ENCODE assay signal across 16 cellular contexts in the genomic region with DNA sequence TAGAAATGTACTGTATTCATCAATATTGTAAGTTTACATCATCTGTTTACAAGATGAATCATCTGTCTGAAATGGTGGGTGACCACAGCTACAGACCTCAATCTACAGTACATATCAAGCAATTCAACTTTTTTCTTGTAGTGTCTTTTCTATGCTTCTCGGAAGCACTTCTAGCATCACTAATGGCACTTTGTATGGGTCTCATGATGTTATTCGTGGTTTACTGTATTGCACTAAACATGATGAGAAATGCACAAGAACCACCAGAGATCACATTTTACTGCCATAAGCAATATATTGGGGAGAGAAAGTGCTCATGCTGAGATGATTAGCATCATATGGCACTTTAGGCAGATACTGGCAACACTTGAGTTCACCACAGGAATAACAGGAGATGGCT. TPM values are rescaled to one million over a fixed set of nuclear protein-coding genes. Genes with fewer than 3 reads are reported as not detected.
DNase-seq lines count a peak whose midpoint lies in the region; ATAC-seq and TF ChIP-seq lines count a peak whose summit lies in the region.
"Had no signal": no experiment of that assay in that cellular context is flagged by ENCODE, and none has a peak within 500 bp of the region (broad histone marks: within the 10 kb centered on the region; RNA-seq: fewer than 3 reads in every experiment).

No MANE protein-coding gene starts in this region.

- H3K27me3 Mint-ChIP-seq in activated CD4-positive, alpha-beta T cell treated with anti-CD3 and anti-CD28 coated beads, Interleukin-2, amount 10 ng/mL, durations not matched to agents 7 days and 5 days: no peaks in the 10 kb centered on the region
- H3K27me3 Mint-ChIP-seq: activated B cell treated with CpG ODN at 0.5 μM for 24 hours had no signal

- no peak overlapping the region for H2BK120ac ChIP-seq in trophoblast cell (ENCODE audit: insufficient read depth, low read length, poor library complexity)

- H3K23ac ChIP-seq in trophoblast cell (ENCODE audit: low read length): no peak overlapping the region

- DNase-seq in DMS53 (lab: John Stamatoyannopoulos, UW) (peak; percentile 47), DMS53 treated with DMSO at 0.1 percent for 48 hours (lab: John Stamatoyannopoulos, UW; ENCODE audit: unreplicated experiment) (no peak), NCI-H2171 treated with DMSO at 0.1 percent for 48 hours (lab: John Stamatoyannopoulos, UW) (peak; percentile 72), cardiac fibroblast (ENCODE audit: low read depth in 2 of 2) (peak; percentile 17 to 74), trophoblast cell (no peak), putamen (ENCODE audit: low spot score) (no peak)
- DNase-seq in activated CD4-positive, alpha-beta T cell treated with anti-CD3 and anti-CD28 coated beads, Interleukin-2, amount 10 ng/mL, durations not matched to agents 7 days and 5 days: no peak
- DNase-seq: activated B cell treated with CpG ODN at 0.5 μM for 24 hours; activated CD8-positive, alpha-beta memory T cell treated with anti-CD3 and anti-CD28 coated beads, Interleukin-2, amount 50 U/mL, for 48 hours; heart right ventricle; NCI-H1436; NCI-H748 treated with DMSO at 0.1 percent for 48 hours; upper lobe of right lung had no signal

- H3K18ac ChIP-seq in trophoblast cell (ENCODE audit: low read length): no peak overlapping the region

- no peak overlapping the region for H3K27ac ChIP-seq in trophoblast cell (ENCODE audit: low read depth, low read length)
- H3K27ac ChIP-seq: 22Rv1, heart right ventricle, neutrophil, upper lobe of right lung had no signal

- H2AFZ ChIP-seq in trophoblast cell (ENCODE audit: insufficient read depth, low read length, poor library complexity): no peak overlapping the region

- no peak overlapping the region for H2BK12ac ChIP-seq in trophoblast cell (ENCODE audit: low read length)

- H3K79me2 ChIP-seq in trophoblast cell (ENCODE audit: control insufficient read depth, insufficient read depth, low read length, poor library complexity): peaks cover 16% of the 10 kb centered on the region

- H3K4me1 Mint-ChIP-seq in activated CD4-positive, alpha-beta T cell treated with anti-CD3 and anti-CD28 coated beads, Interleukin-2, amount 10 ng/mL, durations not matched to agents 7 days and 5 days: peaks cover 3% of the 10 kb centered on the region
- H3K4me1 Mint-ChIP-seq: activated B cell treated with CpG ODN at 0.5 μM for 24 hours had no signal

- POLR2A ChIA-PET in activated CD4-positive, alpha-beta T cell treated with anti-CD3 and anti-CD28 coated beads, Interleukin-2, amount 10 ng/mL, durations not matched to agents 7 days and 5 days (lab: Charles Lee): no interaction called here

- H3K36me3 Mint-ChIP-seq in activated CD4-positive, alpha-beta T cell treated with anti-CD3 and anti-CD28 coated beads, Interleukin-2, amount 10 ng/mL, durations not matched to agents 7 days and 5 days (ENCODE audit: low read depth): peaks cover 2% of the 10 kb centered on the region

- no peak overlapping the region for H3K14ac ChIP-seq in trophoblast cell (ENCODE audit: low read length)

- CTCF ChIA-PET in activated CD4-positive, alpha-beta T cell treated with anti-CD3 and anti-CD28 coated beads, Interleukin-2, amount 10 ng/mL, durations not matched to agents 7 days and 5 days (lab: Charles Lee): no interaction called here

- peaks cover 2% of the 10 kb centered on the region for H3K79me1 ChIP-seq in trophoblast cell (ENCODE audit: low read length)

- peak overlapping the region; percentile 91 for H3K4ac ChIP-seq in trophoblast cell (ENCODE audit: low read depth, low read length)

- peaks cover 6 to 11% of the 10 kb centered on the region in 2 experiments for H3K4me1 ChIP-seq in trophoblast cell (ENCODE audit: control insufficient read depth in 1 of 2, insufficient read depth in 2 of 2, low read length in 2 of 2)
- H3K4me1 ChIP-seq: upper lobe of right lung had no signal

- no peak for ATAC-seq in HG02642 (IDR thresholded peaks at IDR 0.05; ENCODE audit: poor library complexity, unreplicated experiment)
- ATAC-seq: heart right ventricle, upper lobe of right lung had no signal

- H4K8ac ChIP-seq in trophoblast cell (ENCODE audit: low read depth, low read length): no peak overlapping the region

- no peaks in the 10 kb centered on the region for H3K9me3 ChIP-seq in trophoblast cell (ENCODE audit: insufficient read depth, low read depth, low read length)
- H3K9me3 ChIP-seq: heart right ventricle, neutrophil, upper lobe of right lung had no signal

- no peak overlapping the region for H2BK5ac ChIP-seq in trophoblast cell (ENCODE audit: low read depth, low read length, poor library complexity)

- peaks cover 5 to 6% of the 10 kb centered on the region in 2 experiments for H3K36me3 ChIP-seq in trophoblast cell (ENCODE audit: control insufficient read depth in 1 of 2, insufficient read depth in 2 of 2, low read length in 2 of 2)
- H3K36me3 ChIP-seq: neutrophil, upper lobe of right lung had no signal

- H3K9me3 Mint-ChIP-seq in activated CD4-positive, alpha-beta T cell treated with anti-CD3 and anti-CD28 coated beads, Interleukin-2, amount 10 ng/mL, durations not matched to agents 7 days and 5 days: peaks cover 4% of the 10 kb centered on the region

- no peaks in the 10 kb centered on the region for H3K27me3 ChIP-seq in trophoblast cell (ENCODE audit: insufficient read depth, low read length)
- H3K27me3 ChIP-seq: heart right ventricle, neutrophil, upper lobe of right lung had no signal

- no CpG with 5 or more reads among the region's 2 CpGs for WGBS in trophoblast cell (ENCODE audit: extremely low coverage, insufficient coverage, insufficient read length)

- H3K9ac ChIP-seq in trophoblast cell (ENCODE audit: low read length): no peak overlapping the region

- H2AK5ac ChIP-seq in trophoblast cell (ENCODE audit: low read length): no peak overlapping the region

- H3K4me3 ChIP-seq in cardiac fibroblast (replicated peaks in 1 of 2; ENCODE audit: low read depth in 2 of 2, low read length in 2 of 2): no peak overlapping the region
- no peak overlapping the region for H3K4me3 ChIP-seq in trophoblast cell (ENCODE audit: low read depth, low read length)
- H3K4me3 ChIP-seq: heart right ventricle, upper lobe of right lung had no signal

- no peak overlapping the region for H3K4me2 ChIP-seq in trophoblast cell (ENCODE audit: low read length)

- no peak overlapping the region for H3K4me3 Mint-ChIP-seq in activated CD4-positive, alpha-beta T cell treated with anti-CD3 and anti-CD28 coated beads, Interleukin-2, amount 10 ng/mL, durations not matched to agents 7 days and 5 days
- H3K4me3 Mint-ChIP-seq: activated B cell treated with CpG ODN at 0.5 μM for 24 hours had no signal

- TF ChIP-seq CTCF in cardiac fibroblast (IDR thresholded peaks at IDR 0.05; ENCODE audit: low read depth, low read length): no peak

- H4K91ac ChIP-seq in trophoblast cell (ENCODE audit: low read depth, low read length): no peak overlapping the region

- H3K27ac Mint-ChIP-seq in activated CD4-positive, alpha-beta T cell treated with anti-CD3 and anti-CD28 coated beads, Interleukin-2, amount 10 ng/mL, durations not matched to agents 7 days and 5 days: no peak overlapping the region
- H3K27ac Mint-ChIP-seq: activated B cell treated with CpG ODN at 0.5 μM for 24 hours had no signal

- no peak overlapping the region for H4K12ac ChIP-seq in trophoblast cell (ENCODE audit: low read depth, low read length)

RNA-seq across cellular contexts. Expression of a gene that starts 15.4 kb away (rescaled TPM):
- polyA plus RNA-seq in trophoblast cell (2013): 92.7 and 102 TPM in 2 replicates
- total RNA-seq in activated CD4-positive, alpha-beta T cell treated with anti-CD3 and anti-CD28 coated beads, Interleukin-2, amount 10 ng/mL, durations not matched to agents 7 days and 5 days: 1 to 10 TPM; 5.5 to 6.6 TPM

Comparison
In these comparisons a context has a peak if more than half of its experiments do, and no peak if none do; other contexts are left out.
1. DNase-seq: peak in DMS53 (single experiment), NCI-H2171 treated with DMSO at 0.1 percent for 48 hours (single experiment) and cardiac fibroblast (2 of 2); none in DMS53 treated with DMSO at 0.1 percent for 48 hours (single experiment), trophoblast cell (0 of 2), putamen (single experiment) and activated CD4-positive, alpha-beta T cell treated with anti-CD3 and anti-CD28 coated beads, Interleukin-2, amount 10 ng/mL, durations not matched to agents 7 days and 5 days (single experiment).